Comparison of ENCODE assay signal across 8 cellular contexts in genomic region chr15:74460903-74461846, GRCh38. TPM values are rescaled to one million over a fixed set of nuclear protein-coding genes. Genes with fewer than 3 reads are reported as not detected.
DNase-seq lines count a peak whose midpoint lies in the region; ATAC-seq and TF ChIP-seq lines count a peak whose summit lies in the region.

Gene UBL7, minus strand, starts transcription at chr15:74461160. Its CDS starts 2,293 bp downstream, at chr15:74458867.

- DNase-seq in AG04449 (ENCODE audit: low read depth, low spot score) = peak; percentile 67
- DNase-seq in NCI-H2196 treated with DMSO at 0.1 percent for 48 hours (lab: John Stamatoyannopoulos, UW; ENCODE audit: unreplicated experiment) = peak; percentile 82
- DNase-seq in breast epithelium (ENCODE audit: low spot score in 2 of 2) = peak; percentile 95 to 97

- ATAC-seq in GM18868 (IDR thresholded peaks at IDR 0.05; ENCODE audit: unreplicated experiment) (peak; percentile 84), HG03108 (IDR thresholded peaks at IDR 0.05; ENCODE audit: unreplicated experiment) (peak; percentile 81)

- intact Hi-C loops in breast epithelium (cut with DNase I; ENCODE audit: low total_unique reads) = no loop called here

- H3K36me3 ChIP-seq in breast epithelium = no peaks in the 10 kb centered on the region

- H3K4me3 ChIP-seq in AG04449 (ENCODE audit: low read depth, low read length) (peak within 1 kb of the TSS; percentile 92), breast epithelium (peak within 1 kb of the TSS; percentile 71 to 95 (median 72)), iPS-18c (ENCODE audit: insufficient read depth, low read depth, low read length) (peak within 1 kb of the TSS; percentile 79), skin epidermis (peak within 1 kb of the TSS; percentile 54 to 94 (median 85))

- H3K27ac ChIP-seq in VCaP = peak within 1 kb of the TSS; percentile 85
- peak within 1 kb of the TSS; percentile 82 to 86 for H3K27ac ChIP-seq in breast epithelium
- H3K27ac ChIP-seq in skin epidermis = peak within 1 kb of the TSS; percentile 43 to 95 (median 85)

- TF ChIP-seq POLR2A in breast epithelium (IDR thresholded peaks at IDR 0.05) = peak; percentile 80

- TF ChIP-seq CTCF in AG04449 (IDR thresholded peaks at IDR 0.05; ENCODE audit: insufficient read depth, low read length, missing control alignments) (peak; percentile 38), VCaP (conservative IDR thresholded peaks at IDR 0.05) (peak; percentile 39), breast epithelium (IDR thresholded peaks at IDR 0.05) (no peak)

- H3K27me3 ChIP-seq in breast epithelium = no peaks in the 10 kb centered on the region

- H3K9me3 ChIP-seq in breast epithelium = no peaks in the 10 kb centered on the region
- H3K9me3 ChIP-seq in iPS-18c (ENCODE audit: control insufficient read depth, insufficient read depth, low read length) = no peaks in the 10 kb centered on the region

- peaks cover 0 to 5% of the 10 kb centered on the region in 2 donors for H3K4me1 ChIP-seq in breast epithelium

- POLR2A ChIA-PET in AG04449 (lab: Yijun Ruan, JAX) = interaction anchor here (0.6 to 1.6 kb wide), 10 partner anchors 8 to 164 kb away, joined by 3 to 6 read pairs (median 3); no protein-coding TSS in a partner anchor

- CTCF ChIA-PET in AG04449 (lab: Yijun Ruan, JAX) = interaction anchor here (1.0 to 16.7 kb wide), 11 partner anchors 11 to 170 kb away, joined by 3 to 162 read pairs (median 5); no protein-coding TSS in a partner anchor

RNA-seq across cellular contexts. Expression of gene UBL7, which starts in this region (rescaled TPM):
- total RNA-seq in breast epithelium = 10 to 100 TPM; 39.0 to 48.9 (median 44.5) TPM

Comparison
In these comparisons a context has a peak if more than half of its experiments do, and no peak if none do; other contexts are left out.
1. Peak in every context shown above with its lines: DNase-seq, ATAC-seq, H3K4me3 ChIP-seq and H3K27ac ChIP-seq.
2. CTCF ChIP-seq: peak in AG04449 (single experiment) and VCaP (single experiment); none in breast epithelium (0 of 3).